8 cellular contexts compared by ENCODE assay signal in the genomic region with DNA sequence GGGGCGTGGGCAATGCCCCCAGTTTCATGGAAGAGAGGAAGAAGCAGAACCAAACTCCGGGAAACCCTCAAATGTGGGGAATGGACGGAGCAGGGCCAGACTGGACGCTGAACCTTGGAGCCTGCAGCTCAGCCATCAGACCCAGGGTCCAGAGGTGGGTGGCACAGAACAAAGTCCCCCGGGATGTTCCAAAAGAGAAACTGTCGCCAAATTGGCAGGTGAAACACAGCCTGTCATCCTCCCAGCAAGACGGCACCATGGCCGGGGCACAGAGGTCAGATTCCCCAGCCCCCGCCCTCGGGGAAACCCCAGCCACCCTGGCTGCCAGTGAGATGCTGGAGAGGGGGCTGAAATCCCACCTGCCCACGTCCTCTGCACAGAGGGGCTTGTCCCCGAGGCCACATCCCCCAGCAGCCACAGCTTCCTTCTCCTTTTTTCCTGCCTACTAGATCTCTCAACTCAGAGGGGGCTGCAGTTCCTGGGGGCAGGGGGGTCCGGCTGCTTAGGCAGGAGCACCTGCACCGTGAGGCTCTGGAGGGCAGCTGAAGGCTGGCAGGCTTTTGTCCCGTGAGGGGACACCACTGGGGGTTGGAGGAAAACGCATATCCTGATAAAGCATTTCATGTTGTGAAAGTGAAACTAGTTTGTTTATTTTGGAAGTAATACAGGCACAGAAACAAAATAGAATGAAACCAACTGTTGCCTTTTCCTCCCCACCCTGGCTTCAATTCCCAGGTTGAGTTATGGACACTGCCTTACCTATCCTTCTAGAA. TPM values are rescaled to one million over a fixed set of nuclear protein-coding genes. Genes with fewer than 3 reads are reported as not detected.
DNase-seq lines count a peak whose midpoint lies in the region; ATAC-seq and TF ChIP-seq lines count a peak whose summit lies in the region.

No MANE protein-coding gene starts in this region.

- H3K27me3 ChIP-seq in SJSA1 (replicated peaks), result peaks cover 4% of the 10 kb centered on the region
- H3K27me3 ChIP-seq in esophagus squamous epithelium, result peaks cover 0 to 60% (median 0%) of the 10 kb centered on the region in 4 donors

- ATAC-seq in HG03439 (IDR thresholded peaks at IDR 0.05; ENCODE audit: unreplicated experiment) (no peak), GM19035 (IDR thresholded peaks at IDR 0.05; ENCODE audit: unreplicated experiment) (no peak), GM21619 (IDR thresholded peaks at IDR 0.05; ENCODE audit: unreplicated experiment) (no peak)

- H3K4me3 ChIP-seq in GM12864 (ENCODE audit: low read depth, low read length), result peak overlapping the region; percentile 23
- H3K4me3 ChIP-seq in SJSA1, result peak overlapping the region; percentile 32
- H3K4me3 ChIP-seq in esophagus squamous epithelium, result peak overlapping the region; percentile 37 to 71 (median 58)
- H3K4me3 ChIP-seq in skeletal muscle cell (ENCODE audit: low read depth, low read length), result peak overlapping the region; percentile 20

- CTCF ChIA-PET in GM10248 (lab: Yijun Ruan, JAX), result interaction anchor here (1.3 to 1.7 kb wide), 3 partner anchors 9 to 34 kb away, joined by 3 to 6 read pairs (median 4); no protein-coding TSS in a partner anchor

- H3K4me1 ChIP-seq in SJSA1 (replicated peaks) (peaks cover 76% of the 10 kb centered on the region), esophagus squamous epithelium (peaks cover 38 to 89% (median 74%) of the 10 kb centered on the region in 3 donors)

- TF ChIP-seq CTCF in GM12864 (IDR thresholded peaks at IDR 0.05; ENCODE audit: low read depth, low read length, missing control alignments), result no peak
- TF ChIP-seq CTCF in esophagus squamous epithelium (IDR thresholded peaks at IDR 0.05), result no peak
- TF ChIP-seq CTCF in GM10248 (IDR thresholded peaks at IDR 0.05; ENCODE audit: control extremely low read depth, extremely low read depth, low read depth, missing control alignments), result no peak

- H3K36me3 ChIP-seq in SJSA1, result no peaks in the 10 kb centered on the region
- H3K36me3 ChIP-seq in esophagus squamous epithelium, result no peaks in the 10 kb centered on the region

- POLR2A ChIA-PET in GM10248 (lab: Yijun Ruan, JAX), result no interaction called here

- intact Hi-C loops in esophagus squamous epithelium (cut with DNase I), result no loop called here

- TF ChIP-seq POLR2A in esophagus squamous epithelium (IDR thresholded peaks at IDR 0.05), result peak in 1 of 4 donors; percentile 22

- WGBS in esophagus squamous epithelium, 2 donors, result 14 to 23% methylated on average over 6 to 13 of the region's 16 CpGs

- H3K27ac ChIP-seq in SJSA1 (no peak overlapping the region), esophagus squamous epithelium (peak overlapping the region; percentile 69 to 81 (median 80))

- no peak for DNase-seq in GM12864 (ENCODE audit: low read depth)
- peak in 1 of 2 experiments; percentile 50 for DNase-seq in SJSA1 (ENCODE audit: low read depth in 1 of 2, low spot score in 2 of 2)
- DNase-seq in esophagus squamous epithelium (lab: John Stamatoyannopoulos, UW), result no peak
- DNase-seq in skeletal muscle cell (ENCODE audit: low read depth), result no peak
- DNase-seq in GM10248 (ENCODE audit: extremely low spot score), result no peak

- H3K9me3 ChIP-seq in SJSA1 (replicated peaks), result no peaks in the 10 kb centered on the region
- no peaks in the 10 kb centered on the region for H3K9me3 ChIP-seq in esophagus squamous epithelium

RNA-seq across cellular contexts. Expression of gene SECTM1, which starts 1.2 kb away (rescaled TPM):
- total RNA-seq in SJSA1 (2014; rRNA removed; shearing (Covaris generic)), result 5.3 and 6.3 TPM in 2 replicates
- 10 to 100 TPM in 1 of 4 donors, 1 to 10 TPM in 3; 4.3 to 19.5 (median 6.5) TPM for total RNA-seq in esophagus squamous epithelium

RNA-seq across cellular contexts. Expression of gene CD7, which starts 17.4 kb away (rescaled TPM):
- not detected in 2 replicates for total RNA-seq in SJSA1 (2014; rRNA removed; shearing (Covaris generic))
- total RNA-seq in esophagus squamous epithelium, result 1 to 10 TPM; 3.0 to 4.4 (median 4.1) TPM

RNA-seq across cellular contexts. Expression of gene TEX19, which starts 24.2 kb away (rescaled TPM):
- total RNA-seq in SJSA1 (2014; rRNA removed; shearing (Covaris generic)), result 0.19 and 0.34 TPM in 2 replicates
- total RNA-seq in esophagus squamous epithelium, result not detected

RNA-seq across cellular contexts. Expression of gene UTS2R, which starts 36.8 kb away (rescaled TPM):
- total RNA-seq in SJSA1 (2014; rRNA removed; shearing (Covaris generic)), result 0.18 TPM in 1 of 2 replicates, not detected in the other
- not detected for total RNA-seq in esophagus squamous epithelium
